19 cellular contexts compared by ENCODE assay signal in the genomic region with DNA sequence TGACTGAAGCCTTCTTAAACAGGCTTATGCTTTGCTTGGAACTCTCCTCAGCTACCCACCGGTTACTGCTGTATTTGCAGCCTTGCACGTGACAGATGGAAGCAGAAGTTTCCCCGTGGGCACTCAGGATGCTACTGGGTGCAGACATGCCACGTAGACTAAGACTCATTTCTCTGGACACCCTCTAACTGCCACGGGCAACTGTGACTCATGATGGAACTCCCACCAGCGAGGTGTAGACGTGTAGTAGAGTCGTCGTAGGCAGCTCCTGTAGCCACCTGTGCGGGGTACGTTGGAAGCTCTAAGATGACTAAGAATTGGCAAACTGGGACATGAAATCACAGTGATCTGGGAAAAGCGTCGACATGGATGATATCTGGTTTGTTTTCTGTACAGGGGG. TPM values are rescaled to one million over a fixed set of nuclear protein-coding genes. Genes with fewer than 3 reads are reported as not detected.
DNase-seq lines count a peak whose midpoint lies in the region; ATAC-seq and TF ChIP-seq lines count a peak whose summit lies in the region.
"Had no signal": no experiment of that assay in that cellular context is flagged by ENCODE, and none has a peak within 500 bp of the region (broad histone marks: within the 10 kb centered on the region; RNA-seq: fewer than 3 reads in every experiment).

No MANE protein-coding gene starts in this region.

- DNase-seq in activated CD8-positive, alpha-beta T cell treated with anti-CD3 and anti-CD28 coated beads for 36 hours, result peak; percentile 15
- no peak for DNase-seq in activated CD8-positive, alpha-beta T cell treated with anti-CD3 and anti-CD28 coated beads, Interleukin-2, amount 10 ng/mL, durations not matched to agents 7 days and 5 days
- no peak for DNase-seq in activated naive CD8-positive, alpha-beta T cell treated with anti-CD3 and anti-CD28 coated beads, Interleukin-2, amount 50 U/mL, for 24 hours
- DNase-seq in mesothelial cell of epicardium (ENCODE audit: low spot score in 2 of 2, unreplicated experiment in 2 of 2), result no peak
- DNase-seq in stimulated activated effector memory CD8-positive, alpha-beta T cell treated with anti-CD3 and anti-CD28 coated beads, Interleukin-12 subunit alpha, Interleukin-12 subunit beta, amount 100 ng/mL, for 72 hours (ENCODE audit: low spot score in 2 of 2), result no peak
- DNase-seq in RPMI8226, result no peak
- no peak for DNase-seq in naive thymus-derived CD4-positive, alpha-beta T cell
- DNase-seq in activated CD4-positive, alpha-beta memory T cell treated with anti-CD3 and anti-CD28 coated beads, Interleukin-2, amount 10 ng/mL, durations not matched to agents 7 days and 5 days, result no peak
- DNase-seq: BE2C; Calu3; CD4-positive, alpha-beta memory T cell; DMS53; KBM-7; NCI-H1694 treated with DMSO at 0.1 percent for 48 hours; NCI-H510A; NCI-H748 treated with DMSO at 0.1 percent for 48 hours; NK-92 treated with Interleukin-12 subunit alpha and Interleukin-12 subunit beta, amount 100 ng/mL, for 24 hours had no signal

- H3K9me3 ChIP-seq in naive thymus-derived CD4-positive, alpha-beta T cell (ENCODE audit: control insufficient read depth in 2 of 3, low read length in 3 of 3), result no peaks in the 10 kb centered on the region
- H3K9me3 ChIP-seq: BE2C had no signal

- peaks cover 0 to 5% (median 0%) of the 10 kb centered on the region in 3 experiments for H3K36me3 ChIP-seq in naive thymus-derived CD4-positive, alpha-beta T cell (ENCODE audit: control insufficient read depth in 2 of 3, insufficient read depth in 3 of 3, low read length in 3 of 3)
- H3K36me3 ChIP-seq: BE2C had no signal

- no peaks in the 10 kb centered on the region for H3K9me3 Mint-ChIP-seq in activated CD8-positive, alpha-beta T cell treated with anti-CD3 and anti-CD28 coated beads for 36 hours
- H3K9me3 Mint-ChIP-seq in activated CD8-positive, alpha-beta T cell treated with anti-CD3 and anti-CD28 coated beads, Interleukin-2, amount 10 ng/mL, durations not matched to agents 7 days and 5 days (ENCODE audit: insufficient read depth), result no peaks in the 10 kb centered on the region
- no peaks in the 10 kb centered on the region for H3K9me3 Mint-ChIP-seq in activated naive CD8-positive, alpha-beta T cell treated with anti-CD3 and anti-CD28 coated beads, Interleukin-2, amount 50 U/mL, for 24 hours
- peaks cover 9% of the 10 kb centered on the region for H3K9me3 Mint-ChIP-seq in mesothelial cell of epicardium
- H3K9me3 Mint-ChIP-seq in stimulated activated effector memory CD8-positive, alpha-beta T cell treated with anti-CD3 and anti-CD28 coated beads, Interleukin-12 subunit alpha, Interleukin-12 subunit beta, amount 100 ng/mL, for 72 hours, result no peaks in the 10 kb centered on the region
- peaks cover 0 to 3% (median 0%) of the 10 kb centered on the region in 11 donors for H3K9me3 Mint-ChIP-seq in naive thymus-derived CD4-positive, alpha-beta T cell
- H3K9me3 Mint-ChIP-seq in activated CD4-positive, alpha-beta memory T cell treated with anti-CD3 and anti-CD28 coated beads, Interleukin-2, amount 10 ng/mL, durations not matched to agents 7 days and 5 days, result no peaks in the 10 kb centered on the region
- H3K9me3 Mint-ChIP-seq: CD4-positive, alpha-beta memory T cell had no signal

- intact Hi-C loops in activated CD8-positive, alpha-beta T cell treated with anti-CD3 and anti-CD28 coated beads for 36 hours (cut with micrococcal nuclease), result no loop called here
- intact Hi-C loops in naive thymus-derived CD4-positive, alpha-beta T cell (cut with micrococcal nuclease), result no loop called here

- H3K27me3 ChIP-seq in naive thymus-derived CD4-positive, alpha-beta T cell (ENCODE audit: control insufficient read depth in 2 of 2, insufficient read depth in 2 of 2, low read length in 2 of 2), result no peaks in the 10 kb centered on the region
- H3K27me3 ChIP-seq: BE2C had no signal

- no peak overlapping the region for H3K4me3 Mint-ChIP-seq in activated CD8-positive, alpha-beta T cell treated with anti-CD3 and anti-CD28 coated beads for 36 hours
- no peak overlapping the region for H3K4me3 Mint-ChIP-seq in activated CD8-positive, alpha-beta T cell treated with anti-CD3 and anti-CD28 coated beads, Interleukin-2, amount 10 ng/mL, durations not matched to agents 7 days and 5 days
- no peak overlapping the region for H3K4me3 Mint-ChIP-seq in activated naive CD8-positive, alpha-beta T cell treated with anti-CD3 and anti-CD28 coated beads, Interleukin-2, amount 50 U/mL, for 24 hours
- no peak overlapping the region for H3K4me3 Mint-ChIP-seq in mesothelial cell of epicardium
- H3K4me3 Mint-ChIP-seq in stimulated activated effector memory CD8-positive, alpha-beta T cell treated with anti-CD3 and anti-CD28 coated beads, Interleukin-12 subunit alpha, Interleukin-12 subunit beta, amount 100 ng/mL, for 72 hours, result no peak overlapping the region
- H3K4me3 Mint-ChIP-seq in naive thymus-derived CD4-positive, alpha-beta T cell, result peak overlapping the region in 1 of 10 donors; percentile 37
- H3K4me3 Mint-ChIP-seq in activated CD4-positive, alpha-beta memory T cell treated with anti-CD3 and anti-CD28 coated beads, Interleukin-2, amount 10 ng/mL, durations not matched to agents 7 days and 5 days, result no peak overlapping the region
- H3K4me3 Mint-ChIP-seq: CD4-positive, alpha-beta memory T cell had no signal

- no peaks in the 10 kb centered on the region for H3K27me3 Mint-ChIP-seq in activated CD8-positive, alpha-beta T cell treated with anti-CD3 and anti-CD28 coated beads for 36 hours
- no peaks in the 10 kb centered on the region for H3K27me3 Mint-ChIP-seq in activated CD8-positive, alpha-beta T cell treated with anti-CD3 and anti-CD28 coated beads, Interleukin-2, amount 10 ng/mL, durations not matched to agents 7 days and 5 days (ENCODE audit: low read depth)
- H3K27me3 Mint-ChIP-seq in activated naive CD8-positive, alpha-beta T cell treated with anti-CD3 and anti-CD28 coated beads, Interleukin-2, amount 50 U/mL, for 24 hours, result no peaks in the 10 kb centered on the region
- H3K27me3 Mint-ChIP-seq in mesothelial cell of epicardium (ENCODE audit: low read depth), result no peaks in the 10 kb centered on the region
- no peaks in the 10 kb centered on the region for H3K27me3 Mint-ChIP-seq in naive thymus-derived CD4-positive, alpha-beta T cell
- no peaks in the 10 kb centered on the region for H3K27me3 Mint-ChIP-seq in activated CD4-positive, alpha-beta memory T cell treated with anti-CD3 and anti-CD28 coated beads, Interleukin-2, amount 10 ng/mL, durations not matched to agents 7 days and 5 days
- H3K27me3 Mint-ChIP-seq: CD4-positive, alpha-beta memory T cell had no signal

- no peak for ATAC-seq in activated CD8-positive, alpha-beta T cell treated with anti-CD3 and anti-CD28 coated beads for 36 hours
- no peak for ATAC-seq in activated CD8-positive, alpha-beta T cell treated with anti-CD3 and anti-CD28 coated beads, Interleukin-2, amount 10 ng/mL, durations not matched to agents 7 days and 5 days
- ATAC-seq in activated naive CD8-positive, alpha-beta T cell treated with anti-CD3 and anti-CD28 coated beads, Interleukin-2, amount 50 U/mL, for 24 hours, result peak; percentile 52
- peak; percentile 59 for ATAC-seq in stimulated activated effector memory CD8-positive, alpha-beta T cell treated with anti-CD3 and anti-CD28 coated beads, Interleukin-12 subunit alpha, Interleukin-12 subunit beta, amount 100 ng/mL, for 72 hours
- ATAC-seq in naive thymus-derived CD4-positive, alpha-beta T cell, result no peak
- ATAC-seq: HepG2 had no signal

- H3K4me1 ChIP-seq in naive thymus-derived CD4-positive, alpha-beta T cell (ENCODE audit: control insufficient read depth in 2 of 2, insufficient read depth in 2 of 2, low read length in 2 of 2), result peaks cover 0 to 2% of the 10 kb centered on the region in 2 donors
- H3K4me1 ChIP-seq: BE2C had no signal

- H3K27ac Mint-ChIP-seq in activated CD8-positive, alpha-beta T cell treated with anti-CD3 and anti-CD28 coated beads for 36 hours, result no peak overlapping the region
- no peak overlapping the region for H3K27ac Mint-ChIP-seq in activated CD8-positive, alpha-beta T cell treated with anti-CD3 and anti-CD28 coated beads, Interleukin-2, amount 10 ng/mL, durations not matched to agents 7 days and 5 days
- no peak overlapping the region for H3K27ac Mint-ChIP-seq in activated naive CD8-positive, alpha-beta T cell treated with anti-CD3 and anti-CD28 coated beads, Interleukin-2, amount 50 U/mL, for 24 hours
- H3K27ac Mint-ChIP-seq in mesothelial cell of epicardium, result peak overlapping the region; percentile 54
- H3K27ac Mint-ChIP-seq in stimulated activated effector memory CD8-positive, alpha-beta T cell treated with anti-CD3 and anti-CD28 coated beads, Interleukin-12 subunit alpha, Interleukin-12 subunit beta, amount 100 ng/mL, for 72 hours, result peak overlapping the region; percentile 26
- H3K27ac Mint-ChIP-seq in naive thymus-derived CD4-positive, alpha-beta T cell, result peak overlapping the region in 3 of 9 donors; percentile 1 to 72 (median 47)
- no peak overlapping the region for H3K27ac Mint-ChIP-seq in activated CD4-positive, alpha-beta memory T cell treated with anti-CD3 and anti-CD28 coated beads, Interleukin-2, amount 10 ng/mL, durations not matched to agents 7 days and 5 days

- no peak overlapping the region for H3K27ac ChIP-seq in naive thymus-derived CD4-positive, alpha-beta T cell (ENCODE audit: low read depth, low read length)
- H3K27ac ChIP-seq: 22Rv1 had no signal

- CTCF ChIA-PET in activated CD8-positive, alpha-beta T cell treated with anti-CD3 and anti-CD28 coated beads for 36 hours (lab: Charles Lee), result no interaction called here
- CTCF ChIA-PET in activated CD8-positive, alpha-beta T cell treated with anti-CD3 and anti-CD28 coated beads, Interleukin-2, amount 10 ng/mL, durations not matched to agents 7 days and 5 days (lab: Charles Lee), result no interaction called here
- CTCF ChIA-PET in naive thymus-derived CD4-positive, alpha-beta T cell (lab: Charles Lee), result no interaction called here
- CTCF ChIA-PET in activated CD4-positive, alpha-beta memory T cell treated with anti-CD3 and anti-CD28 coated beads, Interleukin-2, amount 10 ng/mL, durations not matched to agents 7 days and 5 days (lab: Charles Lee), result no interaction called here

- no peak overlapping the region for H3K4me3 ChIP-seq in naive thymus-derived CD4-positive, alpha-beta T cell (ENCODE audit: low read length)

- POLR2A ChIA-PET in activated CD8-positive, alpha-beta T cell treated with anti-CD3 and anti-CD28 coated beads for 36 hours (lab: Charles Lee), result interaction anchor here (1.2 kb wide), 2 partner anchors 8 to 28 kb away, joined by 3 to 4 read pairs; a partner anchor contains a TSS
- POLR2A ChIA-PET in activated CD8-positive, alpha-beta T cell treated with anti-CD3 and anti-CD28 coated beads, Interleukin-2, amount 10 ng/mL, durations not matched to agents 7 days and 5 days (lab: Charles Lee), result interaction anchor here (0.6 kb wide), 1 partner anchor 566 kb away, joined by 3 read pairs; no protein-coding TSS in a partner anchor
- POLR2A ChIA-PET in naive thymus-derived CD4-positive, alpha-beta T cell (lab: Charles Lee), result no interaction called here
- POLR2A ChIA-PET in activated CD4-positive, alpha-beta memory T cell treated with anti-CD3 and anti-CD28 coated beads, Interleukin-2, amount 10 ng/mL, durations not matched to agents 7 days and 5 days (lab: Charles Lee), result no interaction called here

- TF ChIP-seq CTCF in activated CD8-positive, alpha-beta T cell treated with anti-CD3 and anti-CD28 coated beads for 36 hours (IDR thresholded peaks at IDR 0.05), result no peak
- no peak for TF ChIP-seq CTCF in mesothelial cell of epicardium (IDR thresholded peaks at IDR 0.05; ENCODE audit: unreplicated experiment)

- H3K36me3 Mint-ChIP-seq in activated CD8-positive, alpha-beta T cell treated with anti-CD3 and anti-CD28 coated beads for 36 hours (ENCODE audit: low read depth), result peaks cover 15% of the 10 kb centered on the region
- peaks cover 3% of the 10 kb centered on the region for H3K36me3 Mint-ChIP-seq in activated CD8-positive, alpha-beta T cell treated with anti-CD3 and anti-CD28 coated beads, Interleukin-2, amount 10 ng/mL, durations not matched to agents 7 days and 5 days (ENCODE audit: low read depth)
- H3K36me3 Mint-ChIP-seq in activated naive CD8-positive, alpha-beta T cell treated with anti-CD3 and anti-CD28 coated beads, Interleukin-2, amount 50 U/mL, for 24 hours (ENCODE audit: low read depth), result peaks cover 7% of the 10 kb centered on the region
- peaks cover 29% of the 10 kb centered on the region for H3K36me3 Mint-ChIP-seq in mesothelial cell of epicardium
- H3K36me3 Mint-ChIP-seq in stimulated activated effector memory CD8-positive, alpha-beta T cell treated with anti-CD3 and anti-CD28 coated beads, Interleukin-12 subunit alpha, Interleukin-12 subunit beta, amount 100 ng/mL, for 72 hours, result no peaks in the 10 kb centered on the region
- peaks cover 3 to 40% (median 12%) of the 10 kb centered on the region in 5 donors for H3K36me3 Mint-ChIP-seq in naive thymus-derived CD4-positive, alpha-beta T cell
- H3K36me3 Mint-ChIP-seq in activated CD4-positive, alpha-beta memory T cell treated with anti-CD3 and anti-CD28 coated beads, Interleukin-2, amount 10 ng/mL, durations not matched to agents 7 days and 5 days (ENCODE audit: low read depth), result peaks cover 10% of the 10 kb centered on the region

- peaks cover 30% of the 10 kb centered on the region for H3K4me1 Mint-ChIP-seq in activated CD8-positive, alpha-beta T cell treated with anti-CD3 and anti-CD28 coated beads for 36 hours (ENCODE audit: low read depth)
- peaks cover 5% of the 10 kb centered on the region for H3K4me1 Mint-ChIP-seq in activated CD8-positive, alpha-beta T cell treated with anti-CD3 and anti-CD28 coated beads, Interleukin-2, amount 10 ng/mL, durations not matched to agents 7 days and 5 days (ENCODE audit: low read depth)
- peaks cover 16% of the 10 kb centered on the region for H3K4me1 Mint-ChIP-seq in activated naive CD8-positive, alpha-beta T cell treated with anti-CD3 and anti-CD28 coated beads, Interleukin-2, amount 50 U/mL, for 24 hours
- H3K4me1 Mint-ChIP-seq in mesothelial cell of epicardium, result peaks cover 53% of the 10 kb centered on the region
- H3K4me1 Mint-ChIP-seq in stimulated activated effector memory CD8-positive, alpha-beta T cell treated with anti-CD3 and anti-CD28 coated beads, Interleukin-12 subunit alpha, Interleukin-12 subunit beta, amount 100 ng/mL, for 72 hours, result peaks cover 46% of the 10 kb centered on the region
- H3K4me1 Mint-ChIP-seq in naive thymus-derived CD4-positive, alpha-beta T cell, result peaks cover 3 to 86% (median 71%) of the 10 kb centered on the region in 7 donors
- H3K4me1 Mint-ChIP-seq in activated CD4-positive, alpha-beta memory T cell treated with anti-CD3 and anti-CD28 coated beads, Interleukin-2, amount 10 ng/mL, durations not matched to agents 7 days and 5 days, result no peaks in the 10 kb centered on the region

RNA-seq across cellular contexts. Expression of a gene that starts 27.5 kb away (rescaled TPM):
- total RNA-seq in activated CD8-positive, alpha-beta T cell treated with anti-CD3 and anti-CD28 coated beads for 36 hours, result 10 to 100 TPM; 10.8 to 11.0 TPM
- 10 to 100 TPM; 16.7 to 16.8 TPM for total RNA-seq in activated CD8-positive, alpha-beta T cell treated with anti-CD3 and anti-CD28 coated beads, Interleukin-2, amount 10 ng/mL, durations not matched to agents 7 days and 5 days
- 48.6 to 50.6 TPM (median 50.0 TPM) in 3 replicates for total RNA-seq in mesothelial cell of epicardium
- total RNA-seq in naive thymus-derived CD4-positive, alpha-beta T cell, result 10 to 100 TPM; 17.9 to 33.5 (median 25.7) TPM
- 1 to 10 TPM; 4.5 to 6.6 TPM for polyA plus RNA-seq in naive thymus-derived CD4-positive, alpha-beta T cell
- total RNA-seq in activated CD4-positive, alpha-beta memory T cell treated with anti-CD3 and anti-CD28 coated beads, Interleukin-2, amount 10 ng/mL, durations not matched to agents 7 days and 5 days, result 10 to 100 TPM; 18.2 to 19.0 TPM

RNA-seq across cellular contexts. Expression of a gene that starts 29.2 kb away (rescaled TPM):
- 10 to 100 TPM; 20.0 to 21.1 TPM for total RNA-seq in activated CD8-positive, alpha-beta T cell treated with anti-CD3 and anti-CD28 coated beads for 36 hours
- total RNA-seq in activated CD8-positive, alpha-beta T cell treated with anti-CD3 and anti-CD28 coated beads, Interleukin-2, amount 10 ng/mL, durations not matched to agents 7 days and 5 days, result 10 to 100 TPM; 21.8 to 21.9 TPM
- 47.0 to 52.6 TPM (median 52.1 TPM) in 3 replicates for total RNA-seq in mesothelial cell of epicardium
- total RNA-seq in naive thymus-derived CD4-positive, alpha-beta T cell, result 10 to 100 TPM; 25.1 to 59.1 (median 31.7) TPM
- 10 to 100 TPM; 17.0 to 25.5 TPM for polyA plus RNA-seq in naive thymus-derived CD4-positive, alpha-beta T cell
- total RNA-seq in activated CD4-positive, alpha-beta memory T cell treated with anti-CD3 and anti-CD28 coated beads, Interleukin-2, amount 10 ng/mL, durations not matched to agents 7 days and 5 days, result 10 to 100 TPM; 39.8 to 41.4 TPM

Comparison
In these comparisons a context has a peak if more than half of its experiments do, and no peak if none do; other contexts are left out.
1. ATAC-seq: peak in activated naive CD8-positive, alpha-beta T cell treated with anti-CD3 and anti-CD28 coated beads, Interleukin-2, amount 50 U/mL, for 24 hours (single experiment) and stimulated activated effector memory CD8-positive, alpha-beta T cell treated with anti-CD3 and anti-CD28 coated beads, Interleukin-12 subunit alpha, Interleukin-12 subunit beta, amount 100 ng/mL, for 72 hours (single experiment); none in activated CD8-positive, alpha-beta T cell treated with anti-CD3 and anti-CD28 coated beads for 36 hours (single experiment), activated CD8-positive, alpha-beta T cell treated with anti-CD3 and anti-CD28 coated beads, Interleukin-2, amount 10 ng/mL, durations not matched to agents 7 days and 5 days (single experiment) and naive thymus-derived CD4-positive, alpha-beta T cell (single experiment).
2. H3K27ac Mint-ChIP-seq: peak in mesothelial cell of epicardium (single experiment) and stimulated activated effector memory CD8-positive, alpha-beta T cell treated with anti-CD3 and anti-CD28 coated beads, Interleukin-12 subunit alpha, Interleukin-12 subunit beta, amount 100 ng/mL, for 72 hours (single experiment); none in activated CD8-positive, alpha-beta T cell treated with anti-CD3 and anti-CD28 coated beads for 36 hours (single experiment), activated CD8-positive, alpha-beta T cell treated with anti-CD3 and anti-CD28 coated beads, Interleukin-2, amount 10 ng/mL, durations not matched to agents 7 days and 5 days (single experiment), activated naive CD8-positive, alpha-beta T cell treated with anti-CD3 and anti-CD28 coated beads, Interleukin-2, amount 50 U/mL, for 24 hours (single experiment) and activated CD4-positive, alpha-beta memory T cell treated with anti-CD3 and anti-CD28 coated beads, Interleukin-2, amount 10 ng/mL, durations not matched to agents 7 days and 5 days (single experiment).
3. POLR2A ChIA-PET loops: an anchor here in activated CD8-positive, alpha-beta T cell treated with anti-CD3 and anti-CD28 coated beads for 36 hours (1.2 kb wide) and activated CD8-positive, alpha-beta T cell treated with anti-CD3 and anti-CD28 coated beads, Interleukin-2, amount 10 ng/mL, durations not matched to agents 7 days and 5 days (0.6 kb wide); none called in naive thymus-derived CD4-positive, alpha-beta T cell and activated CD4-positive, alpha-beta memory T cell treated with anti-CD3 and anti-CD28 coated beads, Interleukin-2, amount 10 ng/mL, durations not matched to agents 7 days and 5 days.